In the genomic region with DNA sequence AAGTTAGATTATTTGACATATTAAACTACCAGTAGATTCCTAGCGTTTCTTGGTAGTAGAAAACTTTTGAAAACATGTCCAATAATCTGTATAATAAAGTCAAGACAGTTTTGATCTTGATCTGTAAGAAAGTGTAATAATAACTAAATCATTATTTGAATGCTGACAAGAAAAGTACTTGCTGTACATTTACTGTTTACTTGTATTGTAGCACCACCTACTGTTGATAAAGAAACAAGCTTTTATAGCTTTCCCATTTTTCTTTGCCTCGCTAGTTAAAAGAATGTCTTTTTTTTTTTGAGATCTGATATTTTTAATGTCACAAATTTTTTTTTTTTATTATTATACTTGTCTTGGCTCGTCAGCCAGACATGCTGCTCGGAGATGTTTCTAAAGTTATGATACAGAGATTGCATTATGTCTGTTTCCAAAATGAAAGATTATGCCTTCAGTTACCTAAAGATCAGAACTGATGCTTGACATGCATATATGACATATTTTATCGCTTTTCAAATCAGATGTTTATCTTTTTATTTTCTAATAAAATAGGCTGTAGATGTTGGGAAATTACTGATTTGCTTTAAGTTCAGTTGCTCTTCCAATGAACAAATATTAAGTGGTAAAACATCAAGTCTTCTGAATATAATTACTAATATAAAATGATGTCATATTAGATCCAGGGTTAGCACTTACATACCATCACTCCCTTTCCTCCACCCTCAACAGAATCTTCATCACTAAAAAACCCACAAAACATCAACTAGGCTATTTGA, we compare ENCODE assay signal across 9 cellular contexts.
DNase-seq lines count a peak whose midpoint lies in the region; ATAC-seq and TF ChIP-seq lines count a peak whose summit lies in the region.
"Had no signal": no experiment of that assay in that cellular context is flagged by ENCODE, and none has a peak within 500 bp of the region (broad histone marks: within the 10 kb centered on the region; RNA-seq: fewer than 3 reads in every experiment).

No MANE protein-coding gene starts in this region.

- H3K27ac ChIP-seq in mammary epithelial cell (ENCODE audit: insufficient read depth, low read depth, low read length), result peak overlapping the region; percentile 98
- H3K27ac ChIP-seq in liver (ENCODE audit: low read depth in 1 of 2, low read length in 2 of 2), result no peak overlapping the region

- no peak overlapping the region for H3K27ac Mint-ChIP-seq in stimulated activated effector memory CD8-positive, alpha-beta T cell treated with anti-CD3 and anti-CD28 coated beads, Interleukin-12 subunit alpha, Interleukin-12 subunit beta, amount 100 ng/mL, for 72 hours

- H3K36me3 Mint-ChIP-seq in stimulated activated effector memory CD8-positive, alpha-beta T cell treated with anti-CD3 and anti-CD28 coated beads, Interleukin-12 subunit alpha, Interleukin-12 subunit beta, amount 100 ng/mL, for 72 hours, result no peaks in the 10 kb centered on the region

- no peaks in the 10 kb centered on the region for H3K4me1 Mint-ChIP-seq in stimulated activated effector memory CD8-positive, alpha-beta T cell treated with anti-CD3 and anti-CD28 coated beads, Interleukin-12 subunit alpha, Interleukin-12 subunit beta, amount 100 ng/mL, for 72 hours

- H3K4me3 ChIP-seq in mammary epithelial cell (replicated peaks in 1 of 3; ENCODE audit: insufficient read depth in 1 of 3, low read depth in 2 of 3, low read length in 3 of 3) (no peak overlapping the region), liver (ENCODE audit: low read depth in 1 of 3, low read length in 3 of 3) (no peak overlapping the region)
- H3K4me3 ChIP-seq: BLaER1 treated with 17β-estradiol and CSF1 and Interleukin-3, amounts not matched to agents 10 nM and 100 nM had no signal

- no TSS peak for BruUV-seq in mammary epithelial cell (replicated peaks; lab: Mats Ljungman, UMichigan)

- no peaks in the 10 kb centered on the region for H3K79me2 ChIP-seq in mammary epithelial cell (ENCODE audit: insufficient read depth, low read length)

- no peaks in the 10 kb centered on the region for H3K27me3 ChIP-seq in mammary epithelial cell (ENCODE audit: insufficient read depth, low read length)
- H3K27me3 ChIP-seq in liver (ENCODE audit: control insufficient read depth in 4 of 4, insufficient read depth in 4 of 4, low read length in 3 of 4), result no peaks in the 10 kb centered on the region
- H3K27me3 ChIP-seq: BLaER1 treated with 17β-estradiol and CSF1 and Interleukin-3, amounts not matched to agents 10 nM and 100 nM had no signal

- no peaks in the 10 kb centered on the region for H3K9me3 Mint-ChIP-seq in stimulated activated effector memory CD8-positive, alpha-beta T cell treated with anti-CD3 and anti-CD28 coated beads, Interleukin-12 subunit alpha, Interleukin-12 subunit beta, amount 100 ng/mL, for 72 hours

- H3K4me1 ChIP-seq in mammary epithelial cell (ENCODE audit: insufficient read depth, low read length) (peaks cover 67% of the 10 kb centered on the region), liver (ENCODE audit: control insufficient read depth in 4 of 4, insufficient read depth in 4 of 4, low read length in 3 of 4) (peaks cover 3 to 18% (median 12%) of the 10 kb centered on the region in 4 donors)

- H4K20me1 ChIP-seq in mammary epithelial cell (ENCODE audit: insufficient read depth, low read length), result no peaks in the 10 kb centered on the region
- H4K20me1 ChIP-seq: BLaER1 treated with 17β-estradiol and CSF1 and Interleukin-3, amounts not matched to agents 10 nM and 100 nM had no signal

- CTCF ChIA-PET in mammary epithelial cell (lab: Charles Lee; ENCODE audit: low non-redundant PET), result interaction anchor here (0.9 to 1.1 kb wide), 3 partner anchors 86 to 215 kb away, joined by 3 to 14 read pairs (median 5); no protein-coding TSS in a partner anchor

- in situ Hi-C loops in mammary epithelial cell (cut with MboI; ENCODE audit: low sequenced_read_pairs in 2 of 2), result loop anchor here (5.0 to 25.0 kb wide), 5 partner anchors 43 to 532 kb away; a partner anchor contains a TSS

- dilution Hi-C loops in mammary epithelial cell (cut with HindIII; ENCODE audit: low sequenced_read_pairs), result no loop called here

- no peaks in the 10 kb centered on the region for H3K36me3 ChIP-seq in mammary epithelial cell (ENCODE audit: insufficient read depth, low read length)
- H3K36me3 ChIP-seq in liver (ENCODE audit: control insufficient read depth in 4 of 4, insufficient read depth in 3 of 4, low read depth in 1 of 4, low read length in 3 of 4), result no peaks in the 10 kb centered on the region
- H3K36me3 ChIP-seq: BLaER1 treated with 17β-estradiol and CSF1 and Interleukin-3, amounts not matched to agents 10 nM and 100 nM had no signal

- DNase-seq in NCI-H1436 (lab: John Stamatoyannopoulos, UW) (peak; percentile 43), NCI-H1436 treated with DMSO at 0.1 percent for 48 hours (lab: John Stamatoyannopoulos, UW) (no peak), NCI-H2227 (lab: John Stamatoyannopoulos, UW; ENCODE audit: unreplicated experiment) (peak; percentile 53), mammary epithelial cell (peak; percentile 39), ecto neural progenitor cell (ENCODE audit: low spot score) (no peak), NK-92 (lab: John Stamatoyannopoulos, UW; ENCODE audit: unreplicated experiment) (no peak)
- DNase-seq in stimulated activated effector memory CD8-positive, alpha-beta T cell treated with anti-CD3 and anti-CD28 coated beads, Interleukin-12 subunit alpha, Interleukin-12 subunit beta, amount 100 ng/mL, for 72 hours (ENCODE audit: low spot score in 2 of 2), result no peak

- H3K4me2 ChIP-seq in mammary epithelial cell (ENCODE audit: insufficient read depth, low read depth, low read length), result peak overlapping the region; percentile 62

- TF ChIP-seq CTCF in mammary epithelial cell (conservative IDR thresholded peaks at IDR 0.05 in 1 of 2, IDR thresholded peaks at IDR 0.05 in 1 of 2; ENCODE audit: extremely low read depth in 1 of 2, insufficient read depth in 1 of 2, low read depth in 1 of 2, low read length in 2 of 2), result peak; percentile 51 to 52
- peak; percentile 58 for TF ChIP-seq CTCF in liver (IDR thresholded peaks at IDR 0.05; ENCODE audit: low read depth, low read length, missing input control)

- TF ChIP-seq RAD21 in liver (IDR thresholded peaks at IDR 0.05), result peak; percentile 80 to 85

- peak overlapping the region; percentile 54 for H2AFZ ChIP-seq in mammary epithelial cell (ENCODE audit: low read depth, low read length)

- WGBS in mammary epithelial cell (ENCODE audit: low coverage, missing lambda C conversion rate), result 1% methylated on average over 5 of the region's 5 CpGs
- 13% methylated on average over 5 of the region's 5 CpGs for WGBS in liver

- H3K9ac ChIP-seq in mammary epithelial cell (ENCODE audit: insufficient read depth, low read length), result peak overlapping the region; percentile 35
- H3K9ac ChIP-seq in liver (ENCODE audit: low read depth in 1 of 2, low read length in 2 of 2), result no peak overlapping the region

- intact Hi-C loops in mammary epithelial cell (cut with micrococcal nuclease), result loop anchor here (1.0 to 5.0 kb wide), 12 partner anchors 44 to 1012 kb away; a partner anchor contains a TSS

- ATAC-seq in stimulated activated effector memory CD8-positive, alpha-beta T cell treated with anti-CD3 and anti-CD28 coated beads, Interleukin-12 subunit alpha, Interleukin-12 subunit beta, amount 100 ng/mL, for 72 hours, result no peak

- H3K9me3 ChIP-seq in mammary epithelial cell (replicated peaks; ENCODE audit: insufficient read depth, low read length) (no peaks in the 10 kb centered on the region), liver (ENCODE audit: control insufficient read depth in 4 of 4, low read length in 3 of 4) (no peaks in the 10 kb centered on the region)
- H3K9me3 ChIP-seq: BLaER1 treated with 17β-estradiol and CSF1 and Interleukin-3, amounts not matched to agents 10 nM and 100 nM had no signal

- no peak overlapping the region for H3K4me3 Mint-ChIP-seq in stimulated activated effector memory CD8-positive, alpha-beta T cell treated with anti-CD3 and anti-CD28 coated beads, Interleukin-12 subunit alpha, Interleukin-12 subunit beta, amount 100 ng/mL, for 72 hours

TF ChIP-seq in liver, 16 proteins besides CTCF, POLR2A, EP300 and RAD21 (continues in another document):
- TF ChIP-seq, protein P1, sequence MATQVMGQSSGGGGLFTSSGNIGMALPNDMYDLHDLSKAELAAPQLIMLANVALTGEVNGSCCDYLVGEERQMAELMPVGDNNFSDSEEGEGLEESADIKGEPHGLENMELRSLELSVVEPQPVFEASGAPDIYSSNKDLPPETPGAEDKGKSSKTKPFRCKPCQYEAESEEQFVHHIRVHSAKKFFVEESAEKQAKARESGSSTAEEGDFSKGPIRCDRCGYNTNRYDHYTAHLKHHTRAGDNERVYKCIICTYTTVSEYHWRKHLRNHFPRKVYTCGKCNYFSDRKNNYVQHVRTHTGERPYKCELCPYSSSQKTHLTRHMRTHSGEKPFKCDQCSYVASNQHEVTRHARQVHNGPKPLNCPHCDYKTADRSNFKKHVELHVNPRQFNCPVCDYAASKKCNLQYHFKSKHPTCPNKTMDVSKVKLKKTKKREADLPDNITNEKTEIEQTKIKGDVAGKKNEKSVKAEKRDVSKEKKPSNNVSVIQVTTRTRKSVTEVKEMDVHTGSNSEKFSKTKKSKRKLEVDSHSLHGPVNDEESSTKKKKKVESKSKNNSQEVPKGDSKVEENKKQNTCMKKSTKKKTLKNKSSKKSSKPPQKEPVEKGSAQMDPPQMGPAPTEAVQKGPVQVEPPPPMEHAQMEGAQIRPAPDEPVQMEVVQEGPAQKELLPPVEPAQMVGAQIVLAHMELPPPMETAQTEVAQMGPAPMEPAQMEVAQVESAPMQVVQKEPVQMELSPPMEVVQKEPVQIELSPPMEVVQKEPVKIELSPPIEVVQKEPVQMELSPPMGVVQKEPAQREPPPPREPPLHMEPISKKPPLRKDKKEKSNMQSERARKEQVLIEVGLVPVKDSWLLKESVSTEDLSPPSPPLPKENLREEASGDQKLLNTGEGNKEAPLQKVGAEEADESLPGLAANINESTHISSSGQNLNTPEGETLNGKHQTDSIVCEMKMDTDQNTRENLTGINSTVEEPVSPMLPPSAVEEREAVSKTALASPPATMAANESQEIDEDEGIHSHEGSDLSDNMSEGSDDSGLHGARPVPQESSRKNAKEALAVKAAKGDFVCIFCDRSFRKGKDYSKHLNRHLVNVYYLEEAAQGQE (IDR thresholded peaks at IDR 0.05), result no peak
- TF ChIP-seq SP1 (IDR thresholded peaks at IDR 0.05) (no peak), FOXA1 (IDR thresholded peaks at IDR 0.05) (no peak)

Comparison
In these comparisons a context has a peak if more than half of its experiments do, and no peak if none do; other contexts are left out.
1. DNase-seq: peak in NCI-H1436 (single experiment), NCI-H2227 (single experiment) and mammary epithelial cell (single experiment); none in NCI-H1436 treated with DMSO at 0.1 percent for 48 hours (single experiment), stimulated activated effector memory CD8-positive, alpha-beta T cell treated with anti-CD3 and anti-CD28 coated beads, Interleukin-12 subunit alpha, Interleukin-12 subunit beta, amount 100 ng/mL, for 72 hours (0 of 2), ecto neural progenitor cell (single experiment) and NK-92 (single experiment).